Comparison of ENCODE assay signal across 1 cellular context in genomic region chr4:72375050-72375736, GRCh38.
TF ChIP-seq lines count a peak whose summit lies in the region.

No MANE protein-coding gene starts in this region.

TF ChIP-seq in WTC11, 78 proteins besides CTCF, POLR2A, EP300 and RAD21 (continued from another document):
- TF ChIP-seq ZNF512 (CRISPR knock-in tag; IDR thresholded peaks at IDR 0.05; ENCODE audit: borderline replicate concordance) (no peak), ZNF263 (CRISPR knock-in tag; IDR thresholded peaks at IDR 0.05; ENCODE audit: low read depth) (no peak), ZMAT4 (CRISPR knock-in tag; IDR thresholded peaks at IDR 0.05) (no peak)
